2 cellular contexts compared by ENCODE assay signal in the genomic region with DNA sequence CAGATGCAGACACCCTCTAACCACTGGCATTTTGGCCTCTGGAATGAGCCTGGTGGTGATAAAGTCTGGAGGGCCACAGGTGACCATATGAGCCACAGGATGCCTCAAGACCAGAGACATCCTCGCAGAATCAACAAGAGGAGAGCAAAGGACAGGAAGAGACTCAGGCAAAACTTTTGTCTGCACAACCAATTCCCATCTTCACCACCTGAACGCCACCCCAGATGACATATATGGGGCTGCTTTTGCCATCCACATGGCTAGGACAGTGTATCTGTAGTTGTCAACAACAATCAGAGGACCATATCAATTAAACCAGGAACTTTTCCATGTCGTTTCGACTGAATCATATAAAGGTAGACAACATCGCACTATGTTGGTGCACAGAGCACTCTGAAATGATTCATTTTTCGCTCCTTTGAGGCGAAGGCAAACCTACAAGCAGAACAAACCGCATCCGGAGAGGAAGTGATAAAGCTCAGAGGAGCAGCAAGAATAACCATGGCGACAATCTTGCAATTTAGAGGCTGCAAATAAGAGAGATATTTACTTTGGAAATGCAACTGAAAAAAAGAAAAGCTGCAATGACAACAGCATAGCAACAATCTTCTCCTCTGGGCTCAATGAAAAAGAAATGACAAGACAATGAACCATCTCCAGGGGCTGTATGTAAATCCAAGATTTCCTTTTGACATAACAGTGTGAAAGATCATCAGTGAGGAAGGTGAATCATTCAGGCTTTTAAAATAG.
TF ChIP-seq lines count a peak whose summit lies in the region.

No MANE protein-coding gene starts in this region.

TF ChIP-seq in K562, 482 proteins besides CTCF, POLR2A, EP300 and RAD21 (continued from another document and continues in another):
- TF ChIP-seq ZNF407 (IDR thresholded peaks at IDR 0.05; ENCODE audit: low read depth) (no peak), HDAC6 (IDR thresholded peaks at IDR 0.05; ENCODE audit: low read depth, low read length) (no peak), GABPB2 (CRISPR knock-in tag; conservative IDR thresholded peaks at IDR 0.05) (no peak), THAP7 (CRISPR knock-in tag; IDR thresholded peaks at IDR 0.05) (no peak), GABPB1 (CRISPR knock-in tag; IDR thresholded peaks at IDR 0.05) (no peak), FOXA1 (IDR thresholded peaks at IDR 0.05; ENCODE audit: borderline replicate concordance) (no peak), TSC22D4 (tag; IDR thresholded peaks at IDR 0.05) (no peak), CCNT2 (IDR thresholded peaks at IDR 0.05; ENCODE audit: borderline replicate concordance, extremely low read depth, insufficient read length, low read depth, low read length) (no peak), RFX7 (CRISPR knock-in tag; IDR thresholded peaks at IDR 0.05) (no peak)
- TF ChIP-seq, protein P1, sequence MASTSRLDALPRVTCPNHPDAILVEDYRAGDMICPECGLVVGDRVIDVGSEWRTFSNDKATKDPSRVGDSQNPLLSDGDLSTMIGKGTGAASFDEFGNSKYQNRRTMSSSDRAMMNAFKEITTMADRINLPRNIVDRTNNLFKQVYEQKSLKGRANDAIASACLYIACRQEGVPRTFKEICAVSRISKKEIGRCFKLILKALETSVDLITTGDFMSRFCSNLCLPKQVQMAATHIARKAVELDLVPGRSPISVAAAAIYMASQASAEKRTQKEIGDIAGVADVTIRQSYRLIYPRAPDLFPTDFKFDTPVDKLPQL (IDR thresholded peaks at IDR 0.05; ENCODE audit: extremely low read depth, insufficient read length) = no peak
- TF ChIP-seq, protein P2, sequence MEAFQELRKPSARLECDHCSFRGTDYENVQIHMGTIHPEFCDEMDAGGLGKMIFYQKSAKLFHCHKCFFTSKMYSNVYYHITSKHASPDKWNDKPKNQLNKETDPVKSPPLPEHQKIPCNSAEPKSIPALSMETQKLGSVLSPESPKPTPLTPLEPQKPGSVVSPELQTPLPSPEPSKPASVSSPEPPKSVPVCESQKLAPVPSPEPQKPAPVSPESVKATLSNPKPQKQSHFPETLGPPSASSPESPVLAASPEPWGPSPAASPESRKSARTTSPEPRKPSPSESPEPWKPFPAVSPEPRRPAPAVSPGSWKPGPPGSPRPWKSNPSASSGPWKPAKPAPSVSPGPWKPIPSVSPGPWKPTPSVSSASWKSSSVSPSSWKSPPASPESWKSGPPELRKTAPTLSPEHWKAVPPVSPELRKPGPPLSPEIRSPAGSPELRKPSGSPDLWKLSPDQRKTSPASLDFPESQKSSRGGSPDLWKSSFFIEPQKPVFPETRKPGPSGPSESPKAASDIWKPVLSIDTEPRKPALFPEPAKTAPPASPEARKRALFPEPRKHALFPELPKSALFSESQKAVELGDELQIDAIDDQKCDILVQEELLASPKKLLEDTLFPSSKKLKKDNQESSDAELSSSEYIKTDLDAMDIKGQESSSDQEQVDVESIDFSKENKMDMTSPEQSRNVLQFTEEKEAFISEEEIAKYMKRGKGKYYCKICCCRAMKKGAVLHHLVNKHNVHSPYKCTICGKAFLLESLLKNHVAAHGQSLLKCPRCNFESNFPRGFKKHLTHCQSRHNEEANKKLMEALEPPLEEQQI (IDR thresholded peaks at IDR 0.05) = no peak

TF ChIP-seq in SK-N-SH, 30 proteins besides CTCF, POLR2A, EP300 and RAD21 (continued from another document):
- TF ChIP-seq, protein P3, sequence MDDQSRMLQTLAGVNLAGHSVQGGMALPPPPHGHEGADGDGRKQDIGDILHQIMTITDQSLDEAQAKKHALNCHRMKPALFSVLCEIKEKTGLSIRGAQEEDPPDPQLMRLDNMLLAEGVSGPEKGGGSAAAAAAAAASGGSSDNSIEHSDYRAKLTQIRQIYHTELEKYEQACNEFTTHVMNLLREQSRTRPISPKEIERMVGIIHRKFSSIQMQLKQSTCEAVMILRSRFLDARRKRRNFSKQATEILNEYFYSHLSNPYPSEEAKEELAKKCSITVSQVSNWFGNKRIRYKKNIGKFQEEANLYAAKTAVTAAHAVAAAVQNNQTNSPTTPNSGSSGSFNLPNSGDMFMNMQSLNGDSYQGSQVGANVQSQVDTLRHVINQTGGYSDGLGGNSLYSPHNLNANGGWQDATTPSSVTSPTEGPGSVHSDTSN (IDR thresholded peaks at IDR 0.05) = no peak
